In genomic region chr15:69462493-69463181, GRCh38 we compare ENCODE assay signal across 8 cellular contexts. TPM values are rescaled to one million over a fixed set of nuclear protein-coding genes. Genes with fewer than 3 reads are reported as not detected.
DNase-seq lines count a peak whose midpoint lies in the region; TF ChIP-seq lines count a peak whose summit lies in the region.

No MANE protein-coding gene starts in this region.

- H3K9me3 ChIP-seq in neutrophil, result no peaks in the 10 kb centered on the region

- H3K4me3 ChIP-seq in neutrophil (ENCODE audit: low read depth in 1 of 2, low read length in 1 of 2), result peak overlapping the region; percentile 75 to 84

- peaks cover 38% of the 10 kb centered on the region for H3K4me1 Mint-ChIP-seq in activated naive CD4-positive, alpha-beta T cell treated with anti-CD3 and anti-CD28 coated beads, Interleukin-2, amount 10 ng/mL, durations not matched to agents 7 days and 5 days

- no peak overlapping the region for H3K27ac Mint-ChIP-seq in activated naive CD4-positive, alpha-beta T cell treated with anti-CD3 and anti-CD28 coated beads, Interleukin-2, amount 10 ng/mL, durations not matched to agents 7 days and 5 days

- DNase-seq in GM04504 (ENCODE audit: low read depth), result peak; percentile 97
- peak; percentile 95 for DNase-seq in HEK293T (ENCODE audit: extremely low spot score)
- DNase-seq in NAMALWA (ENCODE audit: low spot score), result peak; percentile 95
- peak; percentile 99 for DNase-seq in SK-MEL-5 (ENCODE audit: low read depth, low spot score)
- DNase-seq in activated naive CD4-positive, alpha-beta T cell treated with anti-CD3 and anti-CD28 coated beads, Interleukin-2, amount 10 ng/mL, durations not matched to agents 7 days and 5 days, result peak; percentile 93
- DNase-seq in germinal center (ENCODE audit: low spot score), result peak; percentile 96
- peak; percentile 66 to 95 (median 90) for DNase-seq in substantia nigra (lab: John Stamatoyannopoulos, UW)

- H3K36me3 ChIP-seq in neutrophil, result no peaks in the 10 kb centered on the region

- peak overlapping the region; percentile 68 for H3K27ac ChIP-seq in neutrophil
- H3K27ac ChIP-seq in substantia nigra (ENCODE audit: low read depth, low read length, poor library complexity, severe bottlenecking), result peak overlapping the region; percentile 94

- H3K9me3 Mint-ChIP-seq in activated naive CD4-positive, alpha-beta T cell treated with anti-CD3 and anti-CD28 coated beads, Interleukin-2, amount 10 ng/mL, durations not matched to agents 7 days and 5 days, result no peaks in the 10 kb centered on the region

- no peaks in the 10 kb centered on the region for H3K36me3 Mint-ChIP-seq in activated naive CD4-positive, alpha-beta T cell treated with anti-CD3 and anti-CD28 coated beads, Interleukin-2, amount 10 ng/mL, durations not matched to agents 7 days and 5 days

- POLR2A ChIA-PET in HEK293T (lab: Yijun Ruan, JAX), result interaction anchor here (0.5 to 3.7 kb wide), 20 partner anchors 10 to 1146 kb away, joined by 3 to 116 read pairs (median 3); partner anchors contain the start of genes KIF23 and RPLP1

- peak overlapping the region; percentile 81 for H3K4me3 Mint-ChIP-seq in activated naive CD4-positive, alpha-beta T cell treated with anti-CD3 and anti-CD28 coated beads, Interleukin-2, amount 10 ng/mL, durations not matched to agents 7 days and 5 days

- CTCF ChIA-PET in HEK293T (lab: Yijun Ruan, JAX), result interaction anchor here (0.5 to 2.2 kb wide), 19 partner anchors 10 to 1449 kb away, joined by 3 to 25 read pairs (median 4); partner anchors contain the start of genes KIF23 and RPLP1
- CTCF ChIA-PET in activated naive CD4-positive, alpha-beta T cell treated with anti-CD3 and anti-CD28 coated beads, Interleukin-2, amount 10 ng/mL, durations not matched to agents 7 days and 5 days (lab: Charles Lee), result interaction anchor here (0.6 to 2.4 kb wide), 16 partner anchors 10 to 1044 kb away, joined by 3 to 26 read pairs (median 3); partner anchors contain the start of gene RPLP1

- H3K27me3 ChIP-seq in neutrophil, result no peaks in the 10 kb centered on the region

- peaks cover 15% of the 10 kb centered on the region in 2 experiments for H3K4me1 ChIP-seq in neutrophil (ENCODE audit: control insufficient read depth in 1 of 2, insufficient read depth in 1 of 2, low read depth in 1 of 2, low read length in 1 of 2)

- in situ Hi-C loops in SK-MEL-5 (cut with HindIII; ENCODE audit: low pct_unique_long_range_greater_than_20kb, low sequenced_read_pairs), result no loop called here

- peaks cover 19% of the 10 kb centered on the region for H3K27me3 Mint-ChIP-seq in activated naive CD4-positive, alpha-beta T cell treated with anti-CD3 and anti-CD28 coated beads, Interleukin-2, amount 10 ng/mL, durations not matched to agents 7 days and 5 days

- TF ChIP-seq CTCF in neutrophil (IDR thresholded peaks at IDR 0.05), result peak; percentile 88

TF ChIP-seq in HEK293T, 16 proteins besides CTCF, POLR2A, EP300 and RAD21:
- TF ChIP-seq SUZ12 (IDR thresholded peaks at IDR 0.05) (no peak), FOXK2 (IDR thresholded peaks at IDR 0.05) (no peak), PKNOX1 (IDR thresholded peaks at IDR 0.05) (peak; percentile 27; the same call in 1 of the 2 replicates), HDGF (IDR thresholded peaks at IDR 0.05; ENCODE audit: borderline replicate concordance) (0 out of 2 replicates have a peak, but pooled peaks have one; percentile 18), ELF4 (IDR thresholded peaks at IDR 0.05) (no peak), L3MBTL2 (conservative IDR thresholded peaks at IDR 0.05) (peak; percentile 55; the same call in 1 of the 2 replicates)

RNA-seq across cellular contexts. Expression of gene RPLP1, which starts 10.0 kb away (rescaled TPM):
- total RNA-seq in SK-MEL-5 (2014; rRNA removed; shearing (Covaris generic)), result 136 and 195 TPM in 2 replicates
- 749 and 862 TPM in 2 replicates for polyA plus RNA-seq in SK-MEL-5 (2015; cell fraction: cytosol; rRNA removed)
- polyA plus RNA-seq in SK-MEL-5 (2015; cell fraction: nucleus; rRNA removed), result 290 and 306 TPM in 2 replicates

RNA-seq across cellular contexts. Expression of gene KIF23, which starts 48.5 kb away (rescaled TPM):
- total RNA-seq in SK-MEL-5 (2014; rRNA removed; shearing (Covaris generic)), result 61.8 and 63.0 TPM in 2 replicates
- polyA plus RNA-seq in SK-MEL-5 (2015; cell fraction: cytosol; rRNA removed), result 42.0 and 65.2 TPM in 2 replicates
- 219 and 237 TPM in 2 replicates for polyA plus RNA-seq in SK-MEL-5 (2015; cell fraction: nucleus; rRNA removed)

Comparison
In these comparisons a context has a peak if more than half of its experiments do, and no peak if none do; other contexts are left out.
1. Peak in every context shown above with its lines: DNase-seq, H3K4me3 ChIP-seq and H3K27ac ChIP-seq.